Comparison of ENCODE assay signal across 2 cellular contexts in the genomic region with DNA sequence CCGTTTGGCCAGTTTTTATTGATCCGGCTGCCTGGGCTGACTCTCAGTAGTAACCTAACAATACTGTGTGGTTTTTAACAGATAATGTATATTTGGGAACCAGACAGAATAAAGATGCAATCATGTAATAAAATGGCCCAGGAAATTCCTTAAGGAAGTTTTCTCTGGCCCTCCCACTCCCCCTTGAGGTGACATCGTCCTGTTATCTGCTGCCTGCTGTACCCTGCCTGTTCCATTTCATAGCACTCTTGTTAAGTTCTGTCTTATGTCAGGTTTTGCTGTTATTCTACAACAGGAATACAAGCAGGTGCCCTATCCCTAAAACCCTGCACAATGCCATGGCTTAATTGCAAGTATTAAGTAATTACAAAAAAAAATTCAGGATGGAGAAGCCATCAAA.
TF ChIP-seq lines count a peak whose summit lies in the region.

No MANE protein-coding gene starts in this region.

TF ChIP-seq in A549, 52 proteins besides CTCF, POLR2A, EP300 and RAD21:
- 0 out of 3 replicates have a peak, but pooled peaks have one; percentile 12 for TF ChIP-seq SMC3 (IDR thresholded peaks at IDR 0.05)
- no peak for TF ChIP-seq ZFP36 (IDR thresholded peaks at IDR 0.05; ENCODE audit: borderline replicate concordance, partially characterized antibody)

TF ChIP-seq in GM12878, 131 proteins besides CTCF, POLR2A, EP300 and RAD21:
- TF ChIP-seq IKZF1 (conservative IDR thresholded peaks at IDR 0.05) (0 out of 2 replicates have a peak, but pooled peaks have one; percentile 10), MTA2 (IDR thresholded peaks at IDR 0.05; ENCODE audit: low read depth) (no peak), CBX3 (IDR thresholded peaks at IDR 0.05; ENCODE audit: borderline replicate concordance, low read depth) (no peak), SMARCA5 (IDR thresholded peaks at IDR 0.05) (no peak)
- TF ChIP-seq, protein P1, sequence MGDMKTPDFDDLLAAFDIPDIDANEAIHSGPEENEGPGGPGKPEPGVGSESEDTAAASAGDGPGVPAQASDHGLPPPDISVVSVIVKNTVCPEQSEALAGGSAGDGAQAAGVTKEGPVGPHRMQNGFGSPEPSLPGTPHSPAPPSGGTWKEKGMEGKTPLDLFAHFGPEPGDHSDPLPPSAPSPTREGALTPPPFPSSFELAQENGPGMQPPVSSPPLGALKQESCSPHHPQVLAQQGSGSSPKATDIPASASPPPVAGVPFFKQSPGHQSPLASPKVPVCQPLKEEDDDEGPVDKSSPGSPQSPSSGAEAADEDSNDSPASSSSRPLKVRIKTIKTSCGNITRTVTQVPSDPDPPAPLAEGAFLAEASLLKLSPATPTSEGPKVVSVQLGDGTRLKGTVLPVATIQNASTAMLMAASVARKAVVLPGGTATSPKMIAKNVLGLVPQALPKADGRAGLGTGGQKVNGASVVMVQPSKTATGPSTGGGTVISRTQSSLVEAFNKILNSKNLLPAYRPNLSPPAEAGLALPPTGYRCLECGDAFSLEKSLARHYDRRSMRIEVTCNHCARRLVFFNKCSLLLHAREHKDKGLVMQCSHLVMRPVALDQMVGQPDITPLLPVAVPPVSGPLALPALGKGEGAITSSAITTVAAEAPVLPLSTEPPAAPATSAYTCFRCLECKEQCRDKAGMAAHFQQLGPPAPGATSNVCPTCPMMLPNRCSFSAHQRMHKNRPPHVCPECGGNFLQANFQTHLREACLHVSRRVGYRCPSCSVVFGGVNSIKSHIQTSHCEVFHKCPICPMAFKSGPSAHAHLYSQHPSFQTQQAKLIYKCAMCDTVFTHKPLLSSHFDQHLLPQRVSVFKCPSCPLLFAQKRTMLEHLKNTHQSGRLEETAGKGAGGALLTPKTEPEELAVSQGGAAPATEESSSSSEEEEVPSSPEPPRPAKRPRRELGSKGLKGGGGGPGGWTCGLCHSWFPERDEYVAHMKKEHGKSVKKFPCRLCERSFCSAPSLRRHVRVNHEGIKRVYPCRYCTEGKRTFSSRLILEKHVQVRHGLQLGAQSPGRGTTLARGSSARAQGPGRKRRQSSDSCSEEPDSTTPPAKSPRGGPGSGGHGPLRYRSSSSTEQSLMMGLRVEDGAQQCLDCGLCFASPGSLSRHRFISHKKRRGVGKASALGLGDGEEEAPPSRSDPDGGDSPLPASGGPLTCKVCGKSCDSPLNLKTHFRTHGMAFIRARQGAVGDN (IDR thresholded peaks at IDR 0.05), result no peak
